In the genomic region with DNA sequence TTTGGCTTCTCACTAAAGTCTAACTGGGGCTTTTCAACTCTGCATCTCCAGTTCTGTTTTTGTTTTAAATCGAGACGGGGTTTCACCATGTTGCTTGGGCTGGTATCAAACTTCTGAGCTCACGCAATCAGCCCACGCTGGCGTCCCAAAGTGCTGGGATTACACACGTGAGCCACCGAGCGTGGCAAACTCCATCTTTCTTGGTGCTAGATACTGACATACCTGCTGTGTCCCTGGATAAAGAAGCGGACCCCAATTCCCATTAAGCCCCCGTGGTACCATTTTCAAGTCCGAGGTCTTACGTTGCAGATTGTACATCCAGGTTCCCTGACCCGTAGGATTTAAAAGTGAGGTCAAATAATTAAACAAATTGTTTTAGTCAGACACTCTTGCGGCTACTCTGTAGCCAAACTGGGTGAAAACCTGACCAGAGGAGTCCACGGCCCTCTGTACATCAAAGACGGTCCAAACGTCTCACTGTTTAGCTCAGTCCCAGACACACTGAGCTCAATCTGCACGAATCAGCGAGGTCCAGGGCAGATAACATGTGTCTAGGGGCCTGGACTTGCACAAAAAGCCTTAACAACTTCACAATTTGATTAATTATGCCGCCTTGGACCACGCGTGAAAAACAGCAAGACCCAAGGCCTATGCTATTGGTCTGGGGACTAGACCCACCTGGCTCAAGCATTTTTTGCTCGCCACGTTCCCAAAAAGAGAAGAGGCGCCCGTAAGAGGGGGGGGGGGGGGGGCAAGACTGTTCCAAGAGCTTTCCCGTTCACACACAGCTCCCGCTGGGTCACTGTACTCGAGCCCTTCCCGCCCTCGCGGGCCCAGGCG, we compare ENCODE assay signal across 8 cellular contexts. TPM values are rescaled to one million over a fixed set of nuclear protein-coding genes. Genes with fewer than 3 reads are reported as not detected.
DNase-seq lines count a peak whose midpoint lies in the region; ATAC-seq and TF ChIP-seq lines count a peak whose summit lies in the region.

No MANE protein-coding gene starts in this region.

- peaks cover 14% of the 10 kb centered on the region for H3K36me3 Mint-ChIP-seq in endothelial cell (ENCODE audit: low read depth, unreplicated experiment)

- peaks cover 13% of the 10 kb centered on the region for H3K27me3 Mint-ChIP-seq in endothelial cell (ENCODE audit: unreplicated experiment)

- intact Hi-C loops in transverse colon (cut with DNase I; ENCODE audit: low total_unique reads) = no loop called here

- no peaks in the 10 kb centered on the region for H3K9me3 ChIP-seq in BLaER1 treated with 17β-estradiol and CSF1 and Interleukin-3, amounts not matched to agents 10 nM and 100 nM (replicated peaks in 1 of 11)
- H3K9me3 ChIP-seq in mucosa of stomach (ENCODE audit: control insufficient read depth, low read length) (no peaks in the 10 kb centered on the region), transverse colon (no peaks in the 10 kb centered on the region)

- in situ Hi-C loops in transverse colon (cut with MboI; ENCODE audit: low pct_ligation_motif_present in 1 of 4, low pct_unique_long_range_greater_than_20kb in 1 of 4, low sequenced_read_pairs in 3 of 4) = no loop called here

- ATAC-seq in SK-N-SH treated with all-trans-retinoic acid at 6 μM for 48 hours (peak; percentile 43), HG03139 (IDR thresholded peaks at IDR 0.05; ENCODE audit: unreplicated experiment) (no peak)

- DNase-seq in H7 = no peak
- DNase-seq in endothelial cell (ENCODE audit: low spot score) = no peak
- DNase-seq in transverse colon = peak; percentile 26
- no peak for DNase-seq in GM03348 (ENCODE audit: low spot score)

- H3K36me3 ChIP-seq in BLaER1 treated with 17β-estradiol and CSF1 and Interleukin-3, amounts not matched to agents 10 nM and 100 nM = peaks cover 37 to 51% (median 41%) of the 10 kb centered on the region in 11 experiments
- peaks cover 4% of the 10 kb centered on the region for H3K36me3 ChIP-seq in H7 (replicated peaks; ENCODE audit: control insufficient read depth, insufficient read depth, low read length)
- peaks cover 5% of the 10 kb centered on the region for H3K36me3 ChIP-seq in mucosa of stomach (ENCODE audit: control insufficient read depth, insufficient read depth, low read length)
- no peaks in the 10 kb centered on the region for H3K36me3 ChIP-seq in transverse colon

- H3K27ac ChIP-seq in BLaER1 treated with 17β-estradiol and CSF1 and Interleukin-3, amounts not matched to agents 10 nM and 100 nM = peak overlapping the region; percentile 77 to 100 (median 97)
- H3K27ac ChIP-seq in transverse colon = peak overlapping the region; percentile 98 to 100 (median 99)

- no peaks in the 10 kb centered on the region for H3K9me3 Mint-ChIP-seq in endothelial cell (ENCODE audit: unreplicated experiment)

- H3K4me1 Mint-ChIP-seq in endothelial cell (ENCODE audit: unreplicated experiment) = peaks cover 22% of the 10 kb centered on the region

- H3K27ac Mint-ChIP-seq in endothelial cell (ENCODE audit: unreplicated experiment) = peak overlapping the region; percentile 96

- 16 to 40% methylated on average over 2 to 33 of the region's 33 CpGs for WGBS in transverse colon (ENCODE audit: low coverage in 1 of 2), 2 donors

- H3K9ac ChIP-seq in BLaER1 treated with 17β-estradiol and CSF1 and Interleukin-3, amounts not matched to agents 10 nM and 100 nM = peak overlapping the region; percentile 97 to 100 (median 99)
- H3K9ac ChIP-seq in mucosa of stomach (ENCODE audit: low read length) = peak overlapping the region; percentile 98

- no peak for TF ChIP-seq POLR2A in transverse colon (IDR thresholded peaks at IDR 0.05)

- H3K4me3 Mint-ChIP-seq in endothelial cell (ENCODE audit: unreplicated experiment) = peak overlapping the region; percentile 96

- H3K4me3 ChIP-seq in BLaER1 treated with 17β-estradiol and CSF1 and Interleukin-3, amounts not matched to agents 10 nM and 100 nM = peak overlapping the region; percentile 95 to 99 (median 98)
- H3K4me3 ChIP-seq in H7 (ENCODE audit: insufficient read depth, low read depth, low read length) (peak overlapping the region; percentile 100), mucosa of stomach (ENCODE audit: low read length) (peak overlapping the region; percentile 88), transverse colon (peak overlapping the region; percentile 13 to 99 (median 97))

- H3K4me2 ChIP-seq in BLaER1 treated with 17β-estradiol and CSF1 and Interleukin-3, amounts not matched to agents 10 nM and 100 nM = peak overlapping the region; percentile 81 to 95 (median 92)

- TF ChIP-seq CTCF in endothelial cell (IDR thresholded peaks at IDR 0.05; ENCODE audit: unreplicated experiment) = no peak
- TF ChIP-seq CTCF in transverse colon (IDR thresholded peaks at IDR 0.05) = no peak

- H4K20me1 ChIP-seq in BLaER1 treated with 17β-estradiol and CSF1 and Interleukin-3, amounts not matched to agents 10 nM and 100 nM = peaks cover 37 to 42% (median 38%) of the 10 kb centered on the region in 11 experiments

- H3K4me1 ChIP-seq in BLaER1 treated with 17β-estradiol and CSF1 and Interleukin-3, amounts not matched to agents 10 nM and 100 nM = peaks cover 48 to 57% (median 56%) of the 10 kb centered on the region in 10 experiments
- H3K4me1 ChIP-seq in mucosa of stomach (ENCODE audit: control insufficient read depth, insufficient read depth, low read length) = peaks cover 26% of the 10 kb centered on the region
- peaks cover 18 to 54% (median 39%) of the 10 kb centered on the region in 4 donors for H3K4me1 ChIP-seq in transverse colon

- TF ChIP-seq EP300 in transverse colon (IDR thresholded peaks at IDR 0.05; ENCODE audit: low read depth) = no peak

- H3K27me3 ChIP-seq in BLaER1 treated with 17β-estradiol and CSF1 and Interleukin-3, amounts not matched to agents 10 nM and 100 nM = no peaks in the 10 kb centered on the region
- H3K27me3 ChIP-seq in H7 (ENCODE audit: control insufficient read depth, insufficient read depth, low read length) (no peaks in the 10 kb centered on the region), mucosa of stomach (ENCODE audit: control insufficient read depth, insufficient read depth, low read length) (no peaks in the 10 kb centered on the region), transverse colon (no peaks in the 10 kb centered on the region)

TF ChIP-seq in SK-N-SH treated with all-trans-retinoic acid at 6 μM for 48 hours, 23 proteins besides CTCF, POLR2A, EP300 and RAD21:
- 0 out of 2 replicates have a peak, but pooled peaks have one; percentile 9 for TF ChIP-seq ISL1 (CRISPR knock-in tag; IDR thresholded peaks at IDR 0.05)
- no peak for TF ChIP-seq SNAI2 (CRISPR knock-in tag; IDR thresholded peaks at IDR 0.05)
- no peak for TF ChIP-seq ZNF565 (CRISPR knock-in tag; conservative IDR thresholded peaks at IDR 0.05; ENCODE audit: low read depth)
- TF ChIP-seq, protein P1, sequence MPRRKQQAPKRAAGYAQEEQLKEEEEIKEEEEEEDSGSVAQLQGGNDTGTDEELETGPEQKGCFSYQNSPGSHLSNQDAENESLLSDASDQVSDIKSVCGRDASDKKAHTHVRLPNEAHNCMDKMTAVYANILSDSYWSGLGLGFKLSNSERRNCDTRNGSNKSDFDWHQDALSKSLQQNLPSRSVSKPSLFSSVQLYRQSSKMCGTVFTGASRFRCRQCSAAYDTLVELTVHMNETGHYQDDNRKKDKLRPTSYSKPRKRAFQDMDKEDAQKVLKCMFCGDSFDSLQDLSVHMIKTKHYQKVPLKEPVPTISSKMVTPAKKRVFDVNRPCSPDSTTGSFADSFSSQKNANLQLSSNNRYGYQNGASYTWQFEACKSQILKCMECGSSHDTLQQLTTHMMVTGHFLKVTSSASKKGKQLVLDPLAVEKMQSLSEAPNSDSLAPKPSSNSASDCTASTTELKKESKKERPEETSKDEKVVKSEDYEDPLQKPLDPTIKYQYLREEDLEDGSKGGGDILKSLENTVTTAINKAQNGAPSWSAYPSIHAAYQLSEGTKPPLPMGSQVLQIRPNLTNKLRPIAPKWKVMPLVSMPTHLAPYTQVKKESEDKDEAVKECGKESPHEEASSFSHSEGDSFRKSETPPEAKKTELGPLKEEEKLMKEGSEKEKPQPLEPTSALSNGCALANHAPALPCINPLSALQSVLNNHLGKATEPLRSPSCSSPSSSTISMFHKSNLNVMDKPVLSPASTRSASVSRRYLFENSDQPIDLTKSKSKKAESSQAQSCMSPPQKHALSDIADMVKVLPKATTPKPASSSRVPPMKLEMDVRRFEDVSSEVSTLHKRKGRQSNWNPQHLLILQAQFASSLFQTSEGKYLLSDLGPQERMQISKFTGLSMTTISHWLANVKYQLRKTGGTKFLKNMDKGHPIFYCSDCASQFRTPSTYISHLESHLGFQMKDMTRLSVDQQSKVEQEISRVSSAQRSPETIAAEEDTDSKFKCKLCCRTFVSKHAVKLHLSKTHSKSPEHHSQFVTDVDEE (CRISPR knock-in tag; IDR thresholded peaks at IDR 0.05) = no peak
- no peak for TF ChIP-seq RARB (CRISPR knock-in tag; IDR thresholded peaks at IDR 0.05)
- TF ChIP-seq CSDC2 (CRISPR knock-in tag; IDR thresholded peaks at IDR 0.05) = 0 out of 2 replicates have a peak, but pooled peaks have one; percentile 49
- no peak for TF ChIP-seq GLIS3 (CRISPR knock-in tag; IDR thresholded peaks at IDR 0.05)
- no peak for TF ChIP-seq ARNTL (CRISPR knock-in tag; IDR thresholded peaks at IDR 0.05; ENCODE audit: borderline replicate concordance, low read depth)
TF ChIP-seq in SK-N-SH treated with all-trans-retinoic acid at 6 μM for 48 hours: peak in this region for 2.

RNA-seq across cellular contexts. Expression of gene DNAJA1, which starts 0.7 kb away (rescaled TPM):
- total RNA-seq in H7 (2014; rRNA removed; shearing (Covaris generic)) = 52.4 and 53.8 TPM in 2 replicates
- total RNA-seq in endothelial cell (ENCODE audit: unreplicated experiment) (120 TPM), transverse colon (10 to 100 TPM in 3 of 4 donors, 1 to 10 TPM in 1; 7.9 to 68.3 (median 47.1) TPM)

RNA-seq across cellular contexts. Expression of gene APTX, which starts 22.9 kb away (rescaled TPM):
- 45.0 and 50.7 TPM in 2 replicates for total RNA-seq in H7 (2014; rRNA removed; shearing (Covaris generic))
- 26.9 TPM for total RNA-seq in endothelial cell (ENCODE audit: unreplicated experiment)
- 10 to 100 TPM in 3 of 4 donors, 1 to 10 TPM in 1; 8.6 to 24.1 (median 13.7) TPM for total RNA-seq in transverse colon

RNA-seq across cellular contexts. Expression of gene SMU1, which starts 52.1 kb away (rescaled TPM):
- 30.4 and 33.7 TPM in 2 replicates for total RNA-seq in H7 (2014; rRNA removed; shearing (Covaris generic))
- total RNA-seq in endothelial cell (ENCODE audit: unreplicated experiment) (23.7 TPM), transverse colon (10 to 100 TPM in 2 of 4 donors, 1 to 10 TPM in 2; 7.2 to 14.6 (median 10.4) TPM)
